ENCODE assay signal across 3 cellular contexts in genomic region chr3:128407986-128408692, GRCh38.
A peak's percentile ranks its signal among the peaks of the same experiment; 100 is the strongest.
TF ChIP-seq lines count a peak whose summit lies in the region.

No MANE protein-coding gene starts in this region.

TF ChIP-seq in SK-N-SH, 30 proteins besides CTCF, POLR2A, EP300 and RAD21:
- TF ChIP-seq CHD2 (IDR thresholded peaks at IDR 0.05; ENCODE audit: low read length, partially characterized antibody): peak; percentile 11
- TF ChIP-seq PBX3 (IDR thresholded peaks at IDR 0.05): no peak
- TF ChIP-seq GATA2 (CRISPR knock-in tag; IDR thresholded peaks at IDR 0.05): no peak

TF ChIP-seq in SK-N-SH treated with all-trans-retinoic acid at 6 μM for 48 hours, 23 proteins besides CTCF, POLR2A, EP300 and RAD21:
- no peak for TF ChIP-seq CSRNP3 (CRISPR knock-in tag; IDR thresholded peaks at IDR 0.05)
- no peak for TF ChIP-seq TOX (CRISPR knock-in tag; IDR thresholded peaks at IDR 0.05; ENCODE audit: borderline replicate concordance)
- no peak for TF ChIP-seq SNAI2 (CRISPR knock-in tag; IDR thresholded peaks at IDR 0.05)
- no peak for TF ChIP-seq ESRRG (CRISPR knock-in tag; IDR thresholded peaks at IDR 0.05)
- TF ChIP-seq ZNF70 (CRISPR knock-in tag; IDR thresholded peaks at IDR 0.05): no peak
- TF ChIP-seq GLIS3 (CRISPR knock-in tag; IDR thresholded peaks at IDR 0.05): no peak

TF ChIP-seq in K562, 482 proteins besides CTCF, POLR2A, EP300 and RAD21:
- TF ChIP-seq ZBTB7A (IDR thresholded peaks at IDR 0.05; ENCODE audit: borderline replicate concordance, control insufficient read depth, low read depth, low read length) (peak; percentile 6; the same call in 1 of the 2 replicates), FOXP4 (CRISPR knock-in tag; IDR thresholded peaks at IDR 0.05; ENCODE audit: borderline replicate concordance) (no peak), E2F6 (IDR thresholded peaks at IDR 0.05; ENCODE audit: borderline replicate concordance in 1 of 2, extremely low read depth in 1 of 2, insufficient read depth in 1 of 2, insufficient read length in 1 of 2, low read depth in 1 of 2, low read length in 1 of 2, poor library complexity in 1 of 2, severe bottlenecking in 1 of 2) (peak in 1 of 2 experiments; percentile 40), LARP7 (IDR thresholded peaks at IDR 0.05) (no peak)
